2 cellular contexts compared by ENCODE assay signal in genomic region chr9:120917285-120917684, GRCh38.
TF ChIP-seq lines count a peak whose summit lies in the region.

No MANE protein-coding gene starts in this region.

TF ChIP-seq in HepG2, 621 proteins besides CTCF, POLR2A, EP300 and RAD21:
- TF ChIP-seq NFRKB (IDR thresholded peaks at IDR 0.05) (no peak), ZNF292 (CRISPR knock-in tag; IDR thresholded peaks at IDR 0.05; ENCODE audit: borderline replicate concordance, low read depth) (no peak), ZNF12 (CRISPR knock-in tag; IDR thresholded peaks at IDR 0.05) (peak; percentile 71; the same call in 1 of the 2 replicates)

TF ChIP-seq in GM12878, 131 proteins besides CTCF, POLR2A, EP300 and RAD21:
- TF ChIP-seq ZNF217 (IDR thresholded peaks at IDR 0.05), result peak; percentile 76
- no peak for TF ChIP-seq MTA3 (IDR thresholded peaks at IDR 0.05; ENCODE audit: borderline replicate concordance, low read length)
- TF ChIP-seq BHLHE40 (IDR thresholded peaks at IDR 0.05; ENCODE audit: borderline replicate concordance in 1 of 2, low read depth in 2 of 2, low read length in 1 of 2), result no peak
